In genomic region chr1:170531758-170532657, GRCh38 we compare ENCODE assay signal across 8 cellular contexts. TPM values are rescaled to one million over a fixed set of nuclear protein-coding genes. Genes with fewer than 3 reads are reported as not detected.
DNase-seq lines count a peak whose midpoint lies in the region; ATAC-seq lines count a peak whose summit lies in the region.

Gene GORAB, plus strand, starts transcription at chr1:170532166. Its CDS starts 58 bp downstream, at chr1:170532224.

- H3K4me3 ChIP-seq in esophagus (ENCODE audit: low read depth in 1 of 2, low read length in 2 of 2) (peak within 1 kb of the TSS; percentile 70 to 73), mucosa of rectum (ENCODE audit: low read length in 2 of 2) (peak within 1 kb of the TSS; percentile 98)

- DNase-seq in DMS 273 treated with DMSO at 0.1 percent for 48 hours (lab: John Stamatoyannopoulos, UW) (peak; percentile 87), HuH-7 (ENCODE audit: low spot score) (peak; percentile 80), OCI-M1 (lab: John Stamatoyannopoulos, UW) (peak; percentile 94), activated T-cell treated with anti-CD3 and anti-CD28 coated beads for 4 hours (peak; percentile 71)
- DNase-seq in stimulated activated CD8-positive, alpha-beta memory T cell treated with anti-CD3 and anti-CD28 coated beads, Interleukin-4, amount 100 ng/mL, for 48 hours, result peak; percentile 90

- ATAC-seq in GM21526 (IDR thresholded peaks at IDR 0.05; ENCODE audit: low FRiP score, unreplicated experiment), result peak; percentile 98

- no peaks in the 10 kb centered on the region for H3K27me3 ChIP-seq in esophagus (ENCODE audit: control insufficient read depth in 1 of 2, insufficient read depth in 2 of 2, low read length in 2 of 2)
- no peaks in the 10 kb centered on the region for H3K27me3 ChIP-seq in mucosa of rectum (ENCODE audit: control insufficient read depth in 2 of 2, insufficient read depth in 2 of 2, low read length in 2 of 2)

- H3K27ac ChIP-seq in esophagus (ENCODE audit: low read depth in 2 of 2, low read length in 1 of 2) (peak within 1 kb of the TSS; percentile 94 to 95), mucosa of rectum (ENCODE audit: low read depth in 2 of 2, low read length in 2 of 2) (peak within 1 kb of the TSS; percentile 93)

- WGBS in esophagus, 2 donors, result 0% methylated on average over 36 of the region's 36 CpGs

- H3K9ac ChIP-seq in mucosa of rectum (ENCODE audit: low read depth in 1 of 2, low read length in 2 of 2), result peak within 1 kb of the TSS; percentile 87 to 97

- H3K9me3 ChIP-seq in esophagus (ENCODE audit: control insufficient read depth in 2 of 2, insufficient read depth in 1 of 2, low read depth in 1 of 2, low read length in 1 of 2), result no peaks in the 10 kb centered on the region
- H3K9me3 ChIP-seq in mucosa of rectum (ENCODE audit: control insufficient read depth in 2 of 2, low read length in 2 of 2), result no peaks in the 10 kb centered on the region

- no peaks in the 10 kb centered on the region for H3K36me3 ChIP-seq in esophagus (ENCODE audit: control insufficient read depth in 2 of 2, insufficient read depth in 2 of 2, low read length in 1 of 2)
- H3K36me3 ChIP-seq in mucosa of rectum (ENCODE audit: control insufficient read depth in 2 of 2, insufficient read depth in 2 of 2, low read length in 2 of 2), result no peaks in the 10 kb centered on the region

- no peaks in the 10 kb centered on the region for H3K4me1 ChIP-seq in esophagus (ENCODE audit: control insufficient read depth in 2 of 2, insufficient read depth in 2 of 2, low read length in 1 of 2)
- peaks cover 15 to 29% of the 10 kb centered on the region in 2 donors for H3K4me1 ChIP-seq in mucosa of rectum (ENCODE audit: control insufficient read depth in 2 of 2, insufficient read depth in 2 of 2, low read length in 2 of 2)

RNA-seq across cellular contexts. Expression of gene GORAB, which starts in this region (rescaled TPM):
- polyA plus RNA-seq in esophagus, result 1 to 10 TPM; 4.1 to 6.2 TPM

Comparison
In these comparisons a context has a peak if more than half of its experiments do, and no peak if none do; other contexts are left out.
1. Peak in every context shown above with its lines: DNase-seq, ATAC-seq, H3K4me3 ChIP-seq and H3K27ac ChIP-seq.